ENCODE assay signal across 22 cellular contexts in the genomic region with DNA sequence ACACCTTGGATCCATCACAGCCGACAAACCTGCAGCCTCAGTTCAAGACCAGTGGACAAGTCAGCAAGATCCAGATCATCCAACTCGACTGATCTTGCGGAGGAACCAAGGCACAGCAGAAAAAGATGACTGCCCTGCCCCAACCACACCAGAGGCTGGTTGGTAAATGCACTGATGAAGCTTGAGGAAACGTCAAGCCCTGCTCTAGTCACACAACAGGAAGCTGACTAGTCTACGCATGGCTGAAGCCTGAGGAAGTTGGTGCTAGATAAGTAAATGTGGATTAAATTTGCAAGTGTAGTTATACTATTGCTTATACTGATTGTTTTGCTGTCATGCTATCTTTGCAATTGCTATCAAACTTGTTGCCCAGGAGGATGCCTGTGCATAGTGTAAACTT.
"Had no signal": no experiment of that assay in that cellular context is flagged by ENCODE, and none has a peak within 500 bp of the region (broad histone marks: within the 10 kb centered on the region; RNA-seq: fewer than 3 reads in every experiment).

No MANE protein-coding gene starts in this region.

- H3K9me3 Mint-ChIP-seq: activated naive CD8-positive, alpha-beta T cell treated with anti-CD3 and anti-CD28 coated beads, Interleukin-2, amount 10 ng/mL, durations not matched to agents 7 days and 5 days had no signal

- H2AFZ ChIP-seq: neural progenitor cell had no signal

- H3K27me3 ChIP-seq: brain microvascular endothelial cell, heart left ventricle, neural progenitor cell, ovary, sigmoid colon, spleen, upper lobe of right lung had no signal

- H3K27me3 Mint-ChIP-seq: activated naive CD8-positive, alpha-beta T cell treated with anti-CD3 and anti-CD28 coated beads, Interleukin-2, amount 10 ng/mL, durations not matched to agents 7 days and 5 days had no signal

- H3K4me3 Mint-ChIP-seq: activated naive CD8-positive, alpha-beta T cell treated with anti-CD3 and anti-CD28 coated beads, Interleukin-2, amount 10 ng/mL, durations not matched to agents 7 days and 5 days; immature natural killer cell; mesothelial cell of epicardium; neural progenitor cell had no signal

- H3K4me2 ChIP-seq: neural progenitor cell had no signal

- H3K4me3 ChIP-seq: heart left ventricle, lower lobe of right lung, neural progenitor cell, ovary, sigmoid colon, spleen, thoracic aorta, upper lobe of right lung had no signal

- H3K36me3 ChIP-seq: brain microvascular endothelial cell, heart left ventricle, lower lobe of right lung, neural progenitor cell, ovary, sigmoid colon, spleen, thoracic aorta, upper lobe of right lung had no signal

- H3K4me1 ChIP-seq: heart left ventricle, lower lobe of right lung, neural progenitor cell, sigmoid colon, upper lobe of right lung had no signal

- H3K36me3 Mint-ChIP-seq: immature natural killer cell, mesothelial cell of epicardium had no signal

- H3K4me1 Mint-ChIP-seq: mesothelial cell of epicardium, neural progenitor cell had no signal

- H3K9me3 ChIP-seq: heart left ventricle, lower lobe of right lung, ovary, sigmoid colon, thoracic aorta, upper lobe of right lung had no signal

- H3K27ac ChIP-seq: brain microvascular endothelial cell, heart left ventricle, lower lobe of right lung, neural progenitor cell, ovary, sigmoid colon, thoracic aorta, upper lobe of right lung had no signal

- H3K9ac ChIP-seq: neural progenitor cell had no signal

- DNase-seq: activated CD4-positive, alpha-beta T cell treated with anti-CD3 and anti-CD28 coated beads, Interleukin-2, amount 50 U/mL, for 1 hour; activated CD8-positive, alpha-beta memory T cell treated with anti-CD3 and anti-CD28 coated beads for 24 hours; activated gamma-delta T cell treated with Interleukin-2 at 50 U/mL for 16 hours; activated naive CD8-positive, alpha-beta T cell treated with anti-CD3 and anti-CD28 coated beads, Interleukin-2, amount 10 ng/mL, durations not matched to agents 7 days and 5 days; anterior cingulate cortex; brain microvascular endothelial cell; cortex of kidney; effector CD8-positive, alpha-beta T cell; foreskin melanocyte; heart left ventricle; immature natural killer cell; left cardiac atrium; lower lobe of right lung; ovary; sigmoid colon; spleen; stimulated activated CD4-positive, alpha-beta T cell treated with anti-CD3 and anti-CD28 coated beads, Interleukin-1b, Interleukin-23, amount 100 ng/mL, for 48 hours; upper lobe of right lung had no signal

- H3K27ac Mint-ChIP-seq: activated naive CD8-positive, alpha-beta T cell treated with anti-CD3 and anti-CD28 coated beads, Interleukin-2, amount 10 ng/mL, durations not matched to agents 7 days and 5 days; immature natural killer cell; mesothelial cell of epicardium; neural progenitor cell had no signal

- ATAC-seq: activated CD4-positive, CD25-positive, alpha-beta regulatory T cell treated with anti-CD3 and anti-CD28 coated beads, Interleukin-2, amount 50 U/mL, for 24 hours; heart left ventricle; left cardiac atrium; lower lobe of right lung; upper lobe of right lung had no signal
